In genomic region chr3:188400494-188401243, GRCh38 we compare ENCODE assay signal across 11 cellular contexts.
DNase-seq lines count a peak whose midpoint lies in the region; ATAC-seq, FAIRE-seq and TF ChIP-seq lines count a peak whose summit lies in the region.
"Had no signal": no experiment of that assay in that cellular context is flagged by ENCODE, and none has a peak within 500 bp of the region (broad histone marks: within the 10 kb centered on the region; RNA-seq: fewer than 3 reads in every experiment).

No MANE protein-coding gene starts in this region.

- intact Hi-C loops in HepG2 (cut with micrococcal nuclease; ENCODE audit: unreplicated experiment) (no loop called here), breast epithelium (cut with DNase I; ENCODE audit: low total_unique reads) (no loop called here)

- H3K4me2 ChIP-seq in HepG2 (ENCODE audit: low read depth, low read length), result peak overlapping the region; percentile 13; the same call in 1 of the 2 replicates

- H3K9ac ChIP-seq in HepG2 (ENCODE audit: insufficient read depth, low read depth, low read length), result no peak overlapping the region

- no TSS peak for BruUV-seq in HepG2 (replicated peaks; lab: Mats Ljungman, UMichigan)

- H3K36me3 ChIP-seq in HepG2 (replicated peaks in 1 of 2; ENCODE audit: control insufficient read depth in 1 of 2, insufficient read depth in 2 of 2, low read length in 2 of 2), result peaks cover 0 to 2% of the 10 kb centered on the region in 2 experiments; a peak in 3 of 5 replicates
- H3K36me3 ChIP-seq in gastroesophageal sphincter, result no peaks in the 10 kb centered on the region
- no peaks in the 10 kb centered on the region for H3K36me3 ChIP-seq in breast epithelium
- H3K36me3 ChIP-seq: upper lobe of left lung had no signal

- no peak overlapping the region for H3K4me3 ChIP-seq in HepG2 (replicated peaks in 1 of 3; ENCODE audit: insufficient read depth in 1 of 3, low read depth in 2 of 3, low read length in 3 of 3)
- H3K4me3 ChIP-seq in gastroesophageal sphincter, result no peak overlapping the region
- no peak overlapping the region for H3K4me3 ChIP-seq in breast epithelium
- H3K4me3 ChIP-seq: upper lobe of left lung had no signal

- H3K27me3 ChIP-seq in HepG2 (ENCODE audit: control insufficient read depth in 1 of 2, insufficient read depth in 2 of 2, low read length in 2 of 2), result no peaks in the 10 kb centered on the region
- H3K27me3 ChIP-seq in gastroesophageal sphincter, result no peaks in the 10 kb centered on the region
- no peaks in the 10 kb centered on the region for H3K27me3 ChIP-seq in breast epithelium
- H3K27me3 ChIP-seq: upper lobe of left lung had no signal

- in situ Hi-C loops in HepG2 (cut with HindIII; ENCODE audit: extremely low pct_ligation_motif_present, low pct_unique_long_range_greater_than_20kb), result loop anchor here (25.0 kb wide), 1 partner anchor 663 kb away; the partner anchor contains the start of gene BCL6

- TF ChIP-seq CTCF in HepG2 (CRISPR knock-in tag; IDR thresholded peaks at IDR 0.05) (no peak), gastroesophageal sphincter (IDR thresholded peaks at IDR 0.05) (no peak), breast epithelium (IDR thresholded peaks at IDR 0.05) (no peak)

- no peaks in the 10 kb centered on the region for H4K20me1 ChIP-seq in HepG2 (ENCODE audit: insufficient read depth, low read length)

- CTCF ChIA-PET in HepG2 (lab: Yijun Ruan, JAX; ENCODE audit: low intra/inter-chr PET ratio, low total read pairs), result no interaction called here

- no peak for TF ChIP-seq RAD21 in HepG2 (CRISPR knock-in tag; IDR thresholded peaks at IDR 0.05)

- H3K4me1 ChIP-seq in HepG2 (ENCODE audit: insufficient read depth, low read length) (peaks cover 40% of the 10 kb centered on the region), gastroesophageal sphincter (peaks cover 26 to 97% (median 29%) of the 10 kb centered on the region in 3 donors), breast epithelium (peaks cover 0 to 4% of the 10 kb centered on the region in 2 donors)

- 53% methylated on average over 2 of the region's 2 CpGs for WGBS in HepG2 (ENCODE audit: low lambda C conversion rate)
- 71 to 74% methylated on average over 1 to 2 of the region's 2 CpGs for WGBS in gastroesophageal sphincter (ENCODE audit: low coverage in 1 of 2), 2 donors

- ATAC-seq in GM18520 (IDR thresholded peaks at IDR 0.05; ENCODE audit: unreplicated experiment) (peak; percentile 74), GM21529 (IDR thresholded peaks at IDR 0.05; ENCODE audit: unreplicated experiment) (peak; percentile 97), HG03558 (IDR thresholded peaks at IDR 0.05; ENCODE audit: extremely low read depth, unreplicated experiment) (peak; percentile 86), HepG2 (peak; percentile 24; the same call in 1 of the 3 replicates), gastroesophageal sphincter (no peak)
- ATAC-seq: HCT116 had no signal

- POLR2A ChIA-PET in HepG2 (lab: Yijun Ruan, JAX), result interaction anchor here (1.2 kb wide), 1 partner anchor 655 kb away, joined by 3 read pairs; the partner anchor contains the start of gene BCL6

- TF ChIP-seq POLR2A in HepG2 (IDR thresholded peaks at IDR 0.05; ENCODE audit: insufficient read depth in 1 of 2, low read depth in 2 of 2, low read length in 2 of 2) (no peak), gastroesophageal sphincter (IDR thresholded peaks at IDR 0.05) (no peak), breast epithelium (IDR thresholded peaks at IDR 0.05) (no peak)

- H3K27ac ChIP-seq in HepG2 (ENCODE audit: extremely low read length, insufficient read depth, low read length) (no peak overlapping the region), gastroesophageal sphincter (peak overlapping the region in 2 of 4 donors; percentile 16 to 30), breast epithelium (no peak overlapping the region)
- H3K27ac ChIP-seq: upper lobe of left lung had no signal

- no peak overlapping the region for H2AFZ ChIP-seq in HepG2 (ENCODE audit: low read length)

- H3K9me3 ChIP-seq in HepG2 (ENCODE audit: low read length) (no peaks in the 10 kb centered on the region), gastroesophageal sphincter (no peaks in the 10 kb centered on the region), breast epithelium (no peaks in the 10 kb centered on the region)
- H3K9me3 ChIP-seq: upper lobe of left lung had no signal

- DNase-seq in HepG2 (ENCODE audit: low spot score) (no peak), NCI-H82 (lab: John Stamatoyannopoulos, UW) (no peak), SK-N-DZ (ENCODE audit: low spot score) (no peak), breast epithelium (ENCODE audit: low spot score in 2 of 2) (no peak)
- DNase-seq: upper lobe of left lung had no signal

- FAIRE-seq in HepG2 (lab: Jason Lieb, UNC), result no peak
- FAIRE-seq: endothelial cell of umbilical vein had no signal

- H3K79me2 ChIP-seq in HepG2 (ENCODE audit: insufficient read depth, low read length), result peaks cover 9% of the 10 kb centered on the region

- TF ChIP-seq EP300 in HepG2 (IDR thresholded peaks at IDR 0.05; ENCODE audit: low read depth in 2 of 2, low read length in 2 of 2) (no peak), HepG2 (CRISPR knock-in tag; IDR thresholded peaks at IDR 0.05; ENCODE audit: borderline replicate concordance) (no peak), gastroesophageal sphincter (IDR thresholded peaks at IDR 0.05) (no peak)

TF ChIP-seq in HepG2, 621 proteins besides CTCF, POLR2A, EP300 and RAD21 (continues in another document):
- TF ChIP-seq MTA3 (CRISPR knock-in tag; IDR thresholded peaks at IDR 0.05) (no peak), FUBP1 (CRISPR knock-in tag; IDR thresholded peaks at IDR 0.05; ENCODE audit: borderline replicate concordance) (no peak), PAF1 (CRISPR knock-in tag; IDR thresholded peaks at IDR 0.05) (no peak), ZNF724P (CRISPR knock-in tag; IDR thresholded peaks at IDR 0.05; ENCODE audit: borderline replicate concordance) (no peak), ZFP82 (CRISPR knock-in tag; IDR thresholded peaks at IDR 0.05; ENCODE audit: borderline replicate concordance) (no peak), ZGPAT (CRISPR knock-in tag; IDR thresholded peaks at IDR 0.05) (no peak), ZNF674 (CRISPR knock-in tag; IDR thresholded peaks at IDR 0.05; ENCODE audit: low read depth) (no peak), GZF1 (CRISPR knock-in tag; IDR thresholded peaks at IDR 0.05) (no peak), ZNF484 (CRISPR knock-in tag; IDR thresholded peaks at IDR 0.05; ENCODE audit: borderline replicate concordance, low read depth) (no peak), MYC (CRISPR knock-in tag; IDR thresholded peaks at IDR 0.05; ENCODE audit: borderline replicate concordance) (no peak), ATF1 (CRISPR knock-in tag; IDR thresholded peaks at IDR 0.05) (no peak), BCL6 (CRISPR knock-in tag; IDR thresholded peaks at IDR 0.05) (no peak)
